ENCODE assay signal across 24 cellular contexts in the genomic region with DNA sequence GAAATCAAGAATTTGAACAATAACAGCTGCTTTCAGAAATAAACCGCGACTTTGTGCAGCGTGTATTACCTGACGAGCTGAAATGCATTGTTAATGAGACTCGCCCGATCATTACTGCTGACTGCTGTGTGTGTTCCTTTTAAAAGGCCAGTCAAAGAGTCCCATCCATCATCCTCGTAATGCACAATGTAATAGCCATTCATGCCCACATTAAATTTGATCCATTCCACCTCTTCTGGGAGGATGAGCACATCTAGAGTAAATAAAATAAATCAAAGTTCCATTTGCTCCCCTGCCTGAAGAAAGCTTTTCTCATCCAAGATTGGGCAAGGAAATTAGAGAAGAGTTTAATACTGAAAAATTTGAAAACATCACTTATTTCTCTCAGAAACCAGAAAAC. TPM values are rescaled to one million over a fixed set of nuclear protein-coding genes. Genes with fewer than 3 reads are reported as not detected.
DNase-seq lines count a peak whose midpoint lies in the region; ATAC-seq and TF ChIP-seq lines count a peak whose summit lies in the region.
"Had no signal": no experiment of that assay in that cellular context is flagged by ENCODE, and none has a peak within 500 bp of the region (broad histone marks: within the 10 kb centered on the region; RNA-seq: fewer than 3 reads in every experiment).

No MANE protein-coding gene starts in this region.

- DNase-seq in COR-L47 (lab: John Stamatoyannopoulos, UW) = peak; percentile 25
- DNase-seq in NCI-H2227 (lab: John Stamatoyannopoulos, UW; ENCODE audit: unreplicated experiment) = peak; percentile 55
- no peak for DNase-seq in mesothelial cell of epicardium (ENCODE audit: low spot score in 2 of 2, unreplicated experiment in 2 of 2)
- no peak for DNase-seq in NCI-H2107 treated with DMSO at 0.1 percent for 48 hours (lab: John Stamatoyannopoulos, UW; ENCODE audit: unreplicated experiment)
- DNase-seq in LoVo (ENCODE audit: low spot score) = no peak
- DNase-seq: activated CD4-positive, CD25-positive, alpha-beta regulatory T cell; amniotic stem cell; EL; H9; heart left ventricle; NCI-H226; NK-92 treated with Interleukin-12 subunit alpha and Interleukin-12 subunit beta, amount 100 ng/mL, for 24 hours; nucleus accumbens; SK-N-SH; stimulated activated CD4-positive, alpha-beta T cell treated with anti-CD3 and anti-CD28 coated beads, Interleukin-4, amount 100 ng/mL, for 1 hour; stomach; T1000; transverse colon had no signal

- peaks cover 10% of the 10 kb centered on the region for H3K4me1 ChIP-seq in HEK293 (ENCODE audit: control insufficient read depth, insufficient read depth, low read length)

- peaks cover 0 to 9% of the 10 kb centered on the region in 2 experiments; a peak in 1 of 3 replicates for H3K36me3 ChIP-seq in HEK293 (ENCODE audit: control insufficient read depth in 2 of 2, insufficient read depth in 1 of 2, low read length in 2 of 2)
- H3K36me3 ChIP-seq: cardiac muscle cell had no signal

- H3K9me3 Mint-ChIP-seq in mesothelial cell of epicardium = peaks cover 6% of the 10 kb centered on the region
- H3K9me3 Mint-ChIP-seq: activated T-helper 2 cell treated with anti-CD3 and anti-CD28 coated beads, Interferon-gamma antibody, Interleukin-2, Interleukin-4, amounts not matched to agents 10 μg/mL and 5 μg/mL and 100 μg/mL, durations not matched to agents 14 hours and 24 hours and 36 hours; H9 had no signal

- peaks cover 33% of the 10 kb centered on the region for H3K36me3 Mint-ChIP-seq in mesothelial cell of epicardium

- no peak for ATAC-seq in GM18867 (IDR thresholded peaks at IDR 0.05; ENCODE audit: unreplicated experiment)
- ATAC-seq: heart left ventricle, Panc1 had no signal

- peak overlapping the region; percentile 18 for H3K27ac Mint-ChIP-seq in mesothelial cell of epicardium
- H3K27ac Mint-ChIP-seq: activated T-helper 2 cell treated with anti-CD3 and anti-CD28 coated beads, Interferon-gamma antibody, Interleukin-2, Interleukin-4, amounts not matched to agents 10 μg/mL and 5 μg/mL and 100 μg/mL, durations not matched to agents 14 hours and 24 hours and 36 hours; H9 had no signal

- POLR2A ChIA-PET in HEK293 (lab: Yijun Ruan, JAX) = no interaction called here

- CTCF ChIA-PET in HEK293 (lab: Yijun Ruan, JAX) = interaction anchor here (0.6 to 0.8 kb wide), 3 partner anchors 227 to 469 kb away, joined by 3 to 4 read pairs (median 4); no protein-coding TSS in a partner anchor

- H3K4me3 Mint-ChIP-seq in mesothelial cell of epicardium = peak overlapping the region; percentile 8
- H3K4me3 Mint-ChIP-seq: H9 had no signal

- H3K27me3 Mint-ChIP-seq in mesothelial cell of epicardium (ENCODE audit: low read depth) = no peaks in the 10 kb centered on the region

- TF ChIP-seq CTCF in HEK293 (tag by site-specific recombination; IDR thresholded peaks at IDR 0.05) = no peak
- TF ChIP-seq CTCF in mesothelial cell of epicardium (IDR thresholded peaks at IDR 0.05; ENCODE audit: unreplicated experiment) = no peak

- no peak overlapping the region for H3K4me3 ChIP-seq in HEK293 (ENCODE audit: low read depth, low read length)
- H3K4me3 ChIP-seq: cardiac muscle cell, heart left ventricle, smooth muscle cell, stomach, transverse colon had no signal

- H3K4me1 Mint-ChIP-seq in mesothelial cell of epicardium = peaks cover 39% of the 10 kb centered on the region

- no peak overlapping the region for H3K27ac ChIP-seq in HEK293 (ENCODE audit: extremely low read depth, low read depth, low read length)
- H3K27ac ChIP-seq: cardiac muscle cell, heart left ventricle, stomach, transverse colon had no signal

- no peaks in the 10 kb centered on the region for H3K9me3 ChIP-seq in HEK293 (ENCODE audit: control insufficient read depth, insufficient read depth, low read depth, low read length)
- H3K9me3 ChIP-seq: SK-N-SH, stomach, transverse colon had no signal

TF ChIP-seq in HEK293, 187 proteins besides CTCF, POLR2A, EP300 and RAD21 (continues in another document):
- TF ChIP-seq KLF9 (tag by site-specific recombination; IDR thresholded peaks at IDR 0.05; ENCODE audit: low read depth) = peak; percentile 31; the same call in 1 of the 2 replicates
- TF ChIP-seq, protein P1, sequence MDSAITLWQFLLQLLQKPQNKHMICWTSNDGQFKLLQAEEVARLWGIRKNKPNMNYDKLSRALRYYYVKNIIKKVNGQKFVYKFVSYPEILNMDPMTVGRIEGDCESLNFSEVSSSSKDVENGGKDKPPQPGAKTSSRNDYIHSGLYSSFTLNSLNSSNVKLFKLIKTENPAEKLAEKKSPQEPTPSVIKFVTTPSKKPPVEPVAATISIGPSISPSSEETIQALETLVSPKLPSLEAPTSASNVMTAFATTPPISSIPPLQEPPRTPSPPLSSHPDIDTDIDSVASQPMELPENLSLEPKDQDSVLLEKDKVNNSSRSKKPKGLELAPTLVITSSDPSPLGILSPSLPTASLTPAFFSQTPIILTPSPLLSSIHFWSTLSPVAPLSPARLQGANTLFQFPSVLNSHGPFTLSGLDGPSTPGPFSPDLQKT (IDR thresholded peaks at IDR 0.05; ENCODE audit: borderline replicate concordance, low read depth, low read length) = no peak
- no peak for TF ChIP-seq ZFHX2 (tag by site-specific recombination; conservative IDR thresholded peaks at IDR 0.05)
- TF ChIP-seq, protein P2, sequence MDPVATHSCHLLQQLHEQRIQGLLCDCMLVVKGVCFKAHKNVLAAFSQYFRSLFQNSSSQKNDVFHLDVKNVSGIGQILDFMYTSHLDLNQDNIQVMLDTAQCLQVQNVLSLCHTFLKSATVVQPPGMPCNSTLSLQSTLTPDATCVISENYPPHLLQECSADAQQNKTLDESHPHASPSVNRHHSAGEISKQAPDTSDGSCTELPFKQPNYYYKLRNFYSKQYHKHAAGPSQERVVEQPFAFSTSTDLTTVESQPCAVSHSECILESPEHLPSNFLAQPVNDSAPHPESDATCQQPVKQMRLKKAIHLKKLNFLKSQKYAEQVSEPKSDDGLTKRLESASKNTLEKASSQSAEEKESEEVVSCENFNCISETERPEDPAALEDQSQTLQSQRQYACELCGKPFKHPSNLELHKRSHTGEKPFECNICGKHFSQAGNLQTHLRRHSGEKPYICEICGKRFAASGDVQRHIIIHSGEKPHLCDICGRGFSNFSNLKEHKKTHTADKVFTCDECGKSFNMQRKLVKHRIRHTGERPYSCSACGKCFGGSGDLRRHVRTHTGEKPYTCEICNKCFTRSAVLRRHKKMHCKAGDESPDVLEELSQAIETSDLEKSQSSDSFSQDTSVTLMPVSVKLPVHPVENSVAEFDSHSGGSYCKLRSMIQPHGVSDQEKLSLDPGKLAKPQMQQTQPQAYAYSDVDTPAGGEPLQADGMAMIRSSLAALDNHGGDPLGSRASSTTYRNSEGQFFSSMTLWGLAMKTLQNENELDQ (tag by site-specific recombination; IDR thresholded peaks at IDR 0.05; ENCODE audit: low read depth) = no peak
- TF ChIP-seq ZBTB17 (tag by site-specific recombination; IDR thresholded peaks at IDR 0.05) = no peak
- TF ChIP-seq ZSCAN16 (tag by site-specific recombination; IDR thresholded peaks at IDR 0.05) = no peak
- TF ChIP-seq KLF16 (tag by site-specific recombination; IDR thresholded peaks at IDR 0.05) = peak; percentile 38; the same call in 1 of the 2 replicates
- TF ChIP-seq ZNF214 (tag by site-specific recombination; IDR thresholded peaks at IDR 0.05; ENCODE audit: borderline replicate concordance) = no peak
- TF ChIP-seq, protein P3, sequence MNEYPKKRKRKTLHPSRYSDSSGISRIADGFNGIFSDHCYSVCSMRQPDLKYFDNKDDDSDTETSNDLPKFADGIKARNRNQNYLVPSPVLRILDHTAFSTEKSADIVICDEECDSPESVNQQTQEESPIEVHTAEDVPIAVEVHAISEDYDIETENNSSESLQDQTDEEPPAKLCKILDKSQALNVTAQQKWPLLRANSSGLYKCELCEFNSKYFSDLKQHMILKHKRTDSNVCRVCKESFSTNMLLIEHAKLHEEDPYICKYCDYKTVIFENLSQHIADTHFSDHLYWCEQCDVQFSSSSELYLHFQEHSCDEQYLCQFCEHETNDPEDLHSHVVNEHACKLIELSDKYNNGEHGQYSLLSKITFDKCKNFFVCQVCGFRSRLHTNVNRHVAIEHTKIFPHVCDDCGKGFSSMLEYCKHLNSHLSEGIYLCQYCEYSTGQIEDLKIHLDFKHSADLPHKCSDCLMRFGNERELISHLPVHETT (tag by site-specific recombination; IDR thresholded peaks at IDR 0.05) = 0 out of 2 replicates have a peak, but pooled peaks have one; percentile 38
- TF ChIP-seq HOXA7 (CRISPR knock-in tag; IDR thresholded peaks at IDR 0.05; ENCODE audit: borderline replicate concordance) = no peak
- TF ChIP-seq ZNF654 (tag by site-specific recombination; IDR thresholded peaks at IDR 0.05; ENCODE audit: low read depth) = peak; percentile 7; the same call in 1 of the 2 replicates
- TF ChIP-seq, protein P4, sequence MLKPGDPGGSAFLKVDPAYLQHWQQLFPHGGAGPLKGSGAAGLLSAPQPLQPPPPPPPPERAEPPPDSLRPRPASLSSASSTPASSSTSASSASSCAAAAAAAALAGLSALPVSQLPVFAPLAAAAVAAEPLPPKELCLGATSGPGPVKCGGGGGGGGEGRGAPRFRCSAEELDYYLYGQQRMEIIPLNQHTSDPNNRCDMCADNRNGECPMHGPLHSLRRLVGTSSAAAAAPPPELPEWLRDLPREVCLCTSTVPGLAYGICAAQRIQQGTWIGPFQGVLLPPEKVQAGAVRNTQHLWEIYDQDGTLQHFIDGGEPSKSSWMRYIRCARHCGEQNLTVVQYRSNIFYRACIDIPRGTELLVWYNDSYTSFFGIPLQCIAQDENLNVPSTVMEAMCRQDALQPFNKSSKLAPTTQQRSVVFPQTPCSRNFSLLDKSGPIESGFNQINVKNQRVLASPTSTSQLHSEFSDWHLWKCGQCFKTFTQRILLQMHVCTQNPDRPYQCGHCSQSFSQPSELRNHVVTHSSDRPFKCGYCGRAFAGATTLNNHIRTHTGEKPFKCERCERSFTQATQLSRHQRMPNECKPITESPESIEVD (tag by site-specific recombination; IDR thresholded peaks at IDR 0.05) = peak; percentile 46
- no peak for TF ChIP-seq ZNF544 (tag by site-specific recombination; IDR thresholded peaks at IDR 0.05)
- peak; percentile 83 for TF ChIP-seq FEZF1 (tag by site-specific recombination; IDR thresholded peaks at IDR 0.05)
- peak; percentile 86 for TF ChIP-seq WT1 (tag by site-specific recombination; IDR thresholded peaks at IDR 0.05)
- TF ChIP-seq OSR2 (tag by site-specific recombination; IDR thresholded peaks at IDR 0.05) = peak; percentile 40; the same call in 1 of the 2 replicates
- no peak for TF ChIP-seq ZNF596 (tag by site-specific recombination; IDR thresholded peaks at IDR 0.05)
- TF ChIP-seq GLI4 (tag by site-specific recombination; IDR thresholded peaks at IDR 0.05) = no peak
- no peak for TF ChIP-seq ZNF211 (tag by site-specific recombination; IDR thresholded peaks at IDR 0.05; ENCODE audit: low read depth)
- TF ChIP-seq ZNF660 (tag by site-specific recombination; IDR thresholded peaks at IDR 0.05) = no peak

RNA-seq across cellular contexts. Expression of a gene that starts 22.0 kb away (rescaled TPM):
- 46.5 to 49.3 TPM (median 48.4 TPM) in 3 replicates for total RNA-seq in mesothelial cell of epicardium

Comparison
In these comparisons a context has a peak if more than half of its experiments do, and no peak if none do; other contexts are left out.
1. DNase-seq: peak in COR-L47 (single experiment) and NCI-H2227 (single experiment); none in mesothelial cell of epicardium (0 of 2), NCI-H2107 treated with DMSO at 0.1 percent for 48 hours (single experiment) and LoVo (single experiment).